Comparison of ENCODE assay signal across 10 cellular contexts in the genomic region with DNA sequence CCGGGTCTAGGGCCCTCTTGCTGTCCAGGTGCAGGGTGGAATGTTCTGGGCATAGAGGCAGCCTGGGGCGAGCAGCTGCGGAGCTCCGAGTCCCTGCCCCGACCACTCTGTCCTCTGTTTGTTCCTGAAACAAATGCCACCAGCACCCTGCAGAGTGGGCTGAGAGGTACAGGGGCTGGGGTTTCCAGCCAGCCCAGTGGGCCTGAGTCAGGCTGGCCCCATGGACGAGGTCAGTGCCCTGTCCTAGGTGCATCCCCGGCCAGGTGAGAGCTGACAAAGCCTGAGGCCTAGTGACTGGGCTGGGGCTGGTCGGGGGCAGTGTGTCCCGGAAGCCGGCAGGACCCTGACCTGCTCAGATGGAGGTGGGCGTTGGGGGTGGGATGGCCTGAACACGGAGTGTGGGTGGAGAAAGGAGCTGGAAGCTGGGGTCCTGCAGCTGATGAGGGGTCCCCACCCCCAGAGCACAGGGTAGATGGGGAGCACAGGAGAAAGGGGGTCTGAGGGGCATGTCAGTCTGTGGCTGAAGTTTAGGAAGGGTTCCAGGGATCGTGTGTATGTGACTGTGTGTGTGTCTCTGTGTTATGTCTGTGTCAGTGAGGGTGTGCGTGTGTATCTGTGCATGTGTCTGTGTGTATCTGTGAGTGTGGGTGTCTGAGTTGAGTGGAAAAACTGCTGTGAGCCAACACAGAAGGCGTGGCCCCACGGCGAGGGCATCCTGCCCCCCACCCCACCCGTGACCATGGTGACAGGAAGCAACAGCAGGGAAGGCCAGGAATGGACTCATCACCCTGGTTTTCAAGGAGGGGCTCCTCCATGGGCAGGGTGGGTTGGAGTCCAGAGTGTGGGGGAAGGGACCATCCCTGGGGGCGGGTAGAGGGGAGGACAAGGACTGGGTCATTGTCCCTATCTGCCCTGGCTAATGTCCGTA. TPM values are rescaled to one million over a fixed set of nuclear protein-coding genes. Genes with fewer than 3 reads are reported as not detected.
DNase-seq lines count a peak whose midpoint lies in the region; ATAC-seq and TF ChIP-seq lines count a peak whose summit lies in the region.
"Had no signal": no experiment of that assay in that cellular context is flagged by ENCODE, and none has a peak within 500 bp of the region (broad histone marks: within the 10 kb centered on the region; RNA-seq: fewer than 3 reads in every experiment).

No MANE protein-coding gene starts in this region.

- in situ Hi-C loops in GM13977 (cut with MboI; ENCODE audit: low pct_unique_long_range_greater_than_20kb, low sequenced_read_pairs, unreplicated experiment), result no loop called here

- H3K27me3 ChIP-seq in thyroid gland, result no peaks in the 10 kb centered on the region

- CTCF ChIA-PET in activated naive CD4-positive, alpha-beta T cell treated with anti-CD3 and anti-CD28 coated beads, Interleukin-2, amount 10 ng/mL, durations not matched to agents 7 days and 5 days (lab: Charles Lee), result no interaction called here

- 74 to 75% methylated on average over 18 to 19 of the region's 20 CpGs for WGBS in thyroid gland, 2 donors

- intact Hi-C loops in thyroid gland (cut with DNase I), result no loop called here

- H3K9me3 ChIP-seq in thyroid gland, result no peaks in the 10 kb centered on the region

- H3K4me3 Mint-ChIP-seq in activated naive CD4-positive, alpha-beta T cell treated with anti-CD3 and anti-CD28 coated beads, Interleukin-2, amount 10 ng/mL, durations not matched to agents 7 days and 5 days, result no peak overlapping the region
- peak overlapping the region in 4 of 5 donors; percentile 43 to 64 (median 52) for H3K4me3 Mint-ChIP-seq in immature natural killer cell

- H3K27me3 Mint-ChIP-seq in activated naive CD4-positive, alpha-beta T cell treated with anti-CD3 and anti-CD28 coated beads, Interleukin-2, amount 10 ng/mL, durations not matched to agents 7 days and 5 days, result peaks cover 55% of the 10 kb centered on the region
- peaks cover 33 to 48% (median 47%) of the 10 kb centered on the region in 3 donors for H3K27me3 Mint-ChIP-seq in immature natural killer cell (ENCODE audit: low read depth in 3 of 3)

- TF ChIP-seq CTCF in thyroid gland (IDR thresholded peaks at IDR 0.05) (no peak), GM13977 (IDR thresholded peaks at IDR 0.05; ENCODE audit: extremely low read depth, insufficient read depth, missing control alignments) (no peak)

- no peak for ATAC-seq in GM19397 (IDR thresholded peaks at IDR 0.05; ENCODE audit: unreplicated experiment)
- no peak for ATAC-seq in HG02678 (IDR thresholded peaks at IDR 0.05; ENCODE audit: unreplicated experiment)
- ATAC-seq: left colon had no signal

- H3K4me1 Mint-ChIP-seq in activated naive CD4-positive, alpha-beta T cell treated with anti-CD3 and anti-CD28 coated beads, Interleukin-2, amount 10 ng/mL, durations not matched to agents 7 days and 5 days, result peaks cover 68% of the 10 kb centered on the region
- peaks cover 39 to 66% of the 10 kb centered on the region in 2 donors for H3K4me1 Mint-ChIP-seq in immature natural killer cell

- H3K9me3 Mint-ChIP-seq in activated naive CD4-positive, alpha-beta T cell treated with anti-CD3 and anti-CD28 coated beads, Interleukin-2, amount 10 ng/mL, durations not matched to agents 7 days and 5 days, result no peaks in the 10 kb centered on the region
- H3K9me3 Mint-ChIP-seq in immature natural killer cell, result no peaks in the 10 kb centered on the region

- TF ChIP-seq POLR2A in thyroid gland (IDR thresholded peaks at IDR 0.05), result no peak

- DNase-seq in NCI-H1092 treated with DMSO at 0.1 percent for 48 hours (lab: John Stamatoyannopoulos, UW) (peak; percentile 37), NCI-H1092 (lab: John Stamatoyannopoulos, UW) (no peak), immature natural killer cell (peak; percentile 42 to 58 (median 50)), thyroid gland (no peak), GM13977 (ENCODE audit: low spot score) (no peak)
- DNase-seq in activated naive CD4-positive, alpha-beta T cell treated with anti-CD3 and anti-CD28 coated beads, Interleukin-2, amount 10 ng/mL, durations not matched to agents 7 days and 5 days, result peak; percentile 70

- peak overlapping the region; percentile 80 for H3K27ac Mint-ChIP-seq in activated naive CD4-positive, alpha-beta T cell treated with anti-CD3 and anti-CD28 coated beads, Interleukin-2, amount 10 ng/mL, durations not matched to agents 7 days and 5 days
- H3K27ac Mint-ChIP-seq in immature natural killer cell, result peak overlapping the region; percentile 73 to 97 (median 93)

- H3K27ac ChIP-seq in thyroid gland, result peak overlapping the region in 2 of 3 donors; percentile 90 to 97
- H3K27ac ChIP-seq: HL-60 had no signal

- peaks cover 3 to 4% of the 10 kb centered on the region in 2 donors for H3K36me3 ChIP-seq in thyroid gland

- H3K4me3 ChIP-seq in thyroid gland (replicated peaks in 1 of 3), result no peak overlapping the region

- peaks cover 62 to 93% of the 10 kb centered on the region in 2 donors for H3K4me1 ChIP-seq in thyroid gland

- peaks cover 4% of the 10 kb centered on the region for H3K36me3 Mint-ChIP-seq in activated naive CD4-positive, alpha-beta T cell treated with anti-CD3 and anti-CD28 coated beads, Interleukin-2, amount 10 ng/mL, durations not matched to agents 7 days and 5 days
- H3K36me3 Mint-ChIP-seq in immature natural killer cell, result no peaks in the 10 kb centered on the region

RNA-seq across cellular contexts. Expression of a gene that starts 2.4 kb away (rescaled TPM):
- polyA plus RNA-seq in immature natural killer cell, result 1,000 to 10,000 TPM in 1 of 3 donors, 100 to 1,000 TPM in 2; 921 to 1,915 (median 940) TPM
- 10 to 100 TPM in 3 of 4 donors, 1 to 10 TPM in 1; 6.0 to 30.8 (median 18.5) TPM for total RNA-seq in thyroid gland

RNA-seq across cellular contexts. Expression of a gene that starts 6.7 kb away (rescaled TPM):
- 10 to 100 TPM; 11.4 to 20.3 (median 15.9) TPM for polyA plus RNA-seq in immature natural killer cell
- 10 to 100 TPM in 2 of 4 donors, 1 to 10 TPM in 2; 3.4 to 13.9 (median 8.5) TPM for total RNA-seq in thyroid gland

RNA-seq across cellular contexts. Expression of a gene that starts 9.7 kb away (rescaled TPM):
- 10 to 100 TPM in 2 of 3 donors, 1 to 10 TPM in 1; 5.7 to 30.2 (median 18.1) TPM for polyA plus RNA-seq in immature natural killer cell
- 100 to 1,000 TPM; 101 to 160 (median 136) TPM for total RNA-seq in thyroid gland

RNA-seq across cellular contexts. Expression of a gene that starts 42.0 kb away (rescaled TPM):
- polyA plus RNA-seq in immature natural killer cell, result 1 to 10 TPM in 2 of 3 donors, not detected in 1; 1.1 to 1.4 TPM
- total RNA-seq in thyroid gland, result 10 to 100 TPM in 3 of 4 donors, 1 to 10 TPM in 1; 9.3 to 19.1 (median 15.2) TPM

Comparison
In these comparisons a context has a peak if more than half of its experiments do, and no peak if none do; other contexts are left out.
1. DNase-seq: peak in NCI-H1092 treated with DMSO at 0.1 percent for 48 hours (single experiment), activated naive CD4-positive, alpha-beta T cell treated with anti-CD3 and anti-CD28 coated beads, Interleukin-2, amount 10 ng/mL, durations not matched to agents 7 days and 5 days (single experiment) and immature natural killer cell (3 of 3); none in NCI-H1092 (single experiment), thyroid gland (0 of 2) and GM13977 (single experiment).